In genomic region chr7:157022681-157023588, GRCh38 we compare ENCODE assay signal across 13 cellular contexts. TPM values are rescaled to one million over a fixed set of nuclear protein-coding genes. Genes with fewer than 3 reads are reported as not detected.
DNase-seq lines count a peak whose midpoint lies in the region; ATAC-seq and TF ChIP-seq lines count a peak whose summit lies in the region.
"Had no signal": no experiment of that assay in that cellular context is flagged by ENCODE, and none has a peak within 500 bp of the region (broad histone marks: within the 10 kb centered on the region; RNA-seq: fewer than 3 reads in every experiment).

No MANE protein-coding gene starts in this region.

- in situ Hi-C loops in G401 (cut with HindIII; ENCODE audit: low sequenced_read_pairs), result no loop called here

- 10 to 11% methylated on average over 19 of the region's 19 CpGs for WGBS in lung, 2 donors

- DNase-seq in COLO668 (lab: John Stamatoyannopoulos, UW; ENCODE audit: unreplicated experiment) (peak; percentile 58), lung (ENCODE audit: low spot score) (peak; percentile 77), glomerular visceral epithelial cell (ENCODE audit: extremely low spot score) (no peak), globus pallidus (ENCODE audit: low spot score) (no peak), G401 (ENCODE audit: low spot score) (no peak)
- DNase-seq: NCI-H345; stimulated activated naive CD8-positive, alpha-beta T cell treated with anti-CD3 and anti-CD28 coated beads, Interleukin-15, Interleukin-2, amounts not matched to agents 100 U/mL and 50 U/mL, for 24 hours; T-helper 9 cell had no signal

- TF ChIP-seq CTCF in VCaP (conservative IDR thresholded peaks at IDR 0.05) (no peak), lung (IDR thresholded peaks at IDR 0.05; ENCODE audit: control extremely low read depth, extremely low read depth) (no peak)

- ATAC-seq in GM19463 (IDR thresholded peaks at IDR 0.05; ENCODE audit: unreplicated experiment) (peak; percentile 26), lung (ENCODE audit: insufficient read depth, low FRiP score) (peak; percentile 76), HG02678 (IDR thresholded peaks at IDR 0.05; ENCODE audit: unreplicated experiment) (no peak)
- ATAC-seq: sciatic nerve; stimulated activated naive CD8-positive, alpha-beta T cell treated with anti-CD3 and anti-CD28 coated beads, Interleukin-15, Interleukin-2, amounts not matched to agents 100 U/mL and 50 U/mL, for 24 hours had no signal

- peaks cover 3 to 8% of the 10 kb centered on the region in 2 donors for H3K9me3 ChIP-seq in lung (ENCODE audit: control insufficient read depth in 2 of 2, insufficient read depth in 1 of 2, low read length in 1 of 2)

- peaks cover 5 to 10% of the 10 kb centered on the region in 2 donors for H3K4me1 ChIP-seq in lung (ENCODE audit: control insufficient read depth in 2 of 2, insufficient read depth in 2 of 2, low read length in 2 of 2)
- H3K4me1 ChIP-seq: BLaER1 had no signal

- H3K4me3 ChIP-seq in lung, result no peak overlapping the region
- H3K4me3 ChIP-seq: BLaER1 had no signal

- no peaks in the 10 kb centered on the region for H3K36me3 ChIP-seq in lung (ENCODE audit: control insufficient read depth in 2 of 2, insufficient read depth in 2 of 2, low read length in 2 of 2)
- H3K36me3 ChIP-seq: BLaER1 had no signal

- peak overlapping the region; percentile 82 for H3K27ac ChIP-seq in VCaP
- no peak overlapping the region for H3K27ac ChIP-seq in lung (ENCODE audit: low read depth in 1 of 2, low read length in 1 of 2)
- H3K27ac ChIP-seq: BLaER1 had no signal

- peaks cover 19% of the 10 kb centered on the region for H3K27me3 ChIP-seq in lung (ENCODE audit: control insufficient read depth, insufficient read depth)

RNA-seq across cellular contexts. Expression of gene MNX1, which starts 12.5 kb away (rescaled TPM):
- total RNA-seq in lung, result 1 to 10 TPM in 1 of 2 donors, not detected in 1; 1.4 TPM
- under 1 TPM in 1 of 2 donors, not detected in 1; 0.10 TPM for polyA plus RNA-seq in lung
- 1.0 and 1.6 TPM in 2 replicates for total RNA-seq in G401 (2014; rRNA removed; shearing (Covaris generic))
- total RNA-seq: sciatic nerve had no signal

Comparison
In these comparisons a context has a peak if more than half of its experiments do, and no peak if none do; other contexts are left out.
1. DNase-seq: peak in COLO668 (single experiment) and lung (single experiment); none in glomerular visceral epithelial cell (single experiment), globus pallidus (single experiment) and G401 (single experiment).